ENCODE assay signal across 7 cellular contexts in genomic region chr7:123532788-123533552, GRCh38. TPM values are rescaled to one million over a fixed set of nuclear protein-coding genes. Genes with fewer than 3 reads are reported as not detected.
DNase-seq lines count a peak whose midpoint lies in the region; ATAC-seq, FAIRE-seq and TF ChIP-seq lines count a peak whose summit lies in the region.
"Not testable (repeated sequence)": the region's sequence is repeated elsewhere in the genome, so short reads cannot be mapped to it uniquely, and the experiment has no call there.

No MANE protein-coding gene starts in this region.

- not testable (repeated sequence) for TF ChIP-seq POLR2A in prostate gland (IDR thresholded peaks at IDR 0.05)

- not testable (repeated sequence) for TF ChIP-seq CTCF in prostate gland (IDR thresholded peaks at IDR 0.05)

- H3K9ac ChIP-seq in iPS-20b (ENCODE audit: low read depth, low read length): not testable (repeated sequence)

- peak overlapping the region; percentile 56 for H3K4me3 Mint-ChIP-seq in dendritic cell treated with granulocyte-macrophage colony-stimulating factor and Interleukin-4, amounts not matched to agents 40 ng/mL and 50 ng/mL, for 4 days

- WGBS in prostate gland: 7% methylated on average over 20 of the region's 33 CpGs

- FAIRE-seq in GM18507 (lab: Jason Lieb, UNC): peak; percentile 79

- not testable (repeated sequence) for H3K27ac ChIP-seq in iPS-20b (ENCODE audit: low read length)
- H3K27ac ChIP-seq in prostate gland: peak overlapping the region in 1 of 2 donors; percentile 22

- peaks cover 13% of the 10 kb centered on the region for H3K27me3 ChIP-seq in iPS-20b (ENCODE audit: insufficient read depth, low read length)
- H3K27me3 ChIP-seq in prostate gland (replicated peaks; ENCODE audit: insufficient read depth): not testable (repeated sequence)

- ATAC-seq in HG02759 (IDR thresholded peaks at IDR 0.05; ENCODE audit: unreplicated experiment): peak; percentile 34

- H3K27ac Mint-ChIP-seq in dendritic cell treated with granulocyte-macrophage colony-stimulating factor and Interleukin-4, amounts not matched to agents 40 ng/mL and 50 ng/mL, for 4 days: not testable (repeated sequence)

- not testable (repeated sequence) for H3K9me3 ChIP-seq in iPS-20b (ENCODE audit: insufficient read depth, low read depth, low read length); prostate gland

- intact Hi-C loops in dendritic cell treated with granulocyte-macrophage colony-stimulating factor and Interleukin-4, amounts not matched to agents 40 ng/mL and 50 ng/mL, for 4 days (cut with micrococcal nuclease): not testable (repeated sequence)
- intact Hi-C loops in prostate gland (cut with DNase I): loop anchor here (5.0 to 10.0 kb wide), 2 partner anchors 378 to 646 kb away; partner anchors contain the start of gene CADPS2

- H3K4me1 ChIP-seq in iPS-20b (ENCODE audit: insufficient read depth, low read length); prostate gland (replicated peaks): not testable (repeated sequence)

- H3K36me3 ChIP-seq in iPS-20b (ENCODE audit: insufficient read depth, low read depth, low read length); prostate gland: not testable (repeated sequence)

- not testable (repeated sequence) for H3K9me3 Mint-ChIP-seq in dendritic cell treated with granulocyte-macrophage colony-stimulating factor and Interleukin-4, amounts not matched to agents 40 ng/mL and 50 ng/mL, for 4 days

- H3K36me3 Mint-ChIP-seq in dendritic cell treated with granulocyte-macrophage colony-stimulating factor and Interleukin-4, amounts not matched to agents 40 ng/mL and 50 ng/mL, for 4 days (ENCODE audit: low read depth): not testable (repeated sequence)

- peak overlapping the region; percentile 58; the same call in 1 of the 2 replicates for H3K4me3 ChIP-seq in iPS-20b (ENCODE audit: low read length)
- peak overlapping the region; percentile 24 to 28 for H3K4me3 ChIP-seq in prostate gland

- not testable (repeated sequence) for DNase-seq in GM18507 (ENCODE audit: extremely low spot score, insufficient read length, low read depth); prostate gland (ENCODE audit: low spot score)
- DNase-seq in OCI-M1 (lab: John Stamatoyannopoulos, UW) (peak; percentile 67), activated T-cell treated with anti-CD3 and anti-CD28 coated beads for 24 hours (ENCODE audit: low read depth) (peak; percentile 15)

- H3K4me1 Mint-ChIP-seq in dendritic cell treated with granulocyte-macrophage colony-stimulating factor and Interleukin-4, amounts not matched to agents 40 ng/mL and 50 ng/mL, for 4 days (ENCODE audit: low read depth): peaks cover 11% of the 10 kb centered on the region

- H3K27me3 Mint-ChIP-seq in dendritic cell treated with granulocyte-macrophage colony-stimulating factor and Interleukin-4, amounts not matched to agents 40 ng/mL and 50 ng/mL, for 4 days: peaks cover 37% of the 10 kb centered on the region

RNA-seq across cellular contexts. Expression of gene IQUB, which starts 1.4 kb away (rescaled TPM):
- 1 to 10 TPM; 2.0 to 4.8 TPM for total RNA-seq in prostate gland

RNA-seq across cellular contexts. Expression of gene NDUFA5, which starts 24.6 kb away (rescaled TPM):
- 10 to 100 TPM; 53.3 to 65.8 TPM for total RNA-seq in prostate gland
